18 cellular contexts compared by ENCODE assay signal in genomic region chr2:178908810-178909209, GRCh38.
"Had no signal": no experiment of that assay in that cellular context is flagged by ENCODE, and none has a peak within 500 bp of the region (broad histone marks: within the 10 kb centered on the region; RNA-seq: fewer than 3 reads in every experiment).

No MANE protein-coding gene starts in this region.

- H2AFZ ChIP-seq: neural progenitor cell had no signal

- H3K27ac ChIP-seq: breast epithelium, epithelial cell of prostate, neural progenitor cell, tibial artery had no signal

- H3K27me3 ChIP-seq: breast epithelium, neural progenitor cell, tibial artery had no signal

- H3K9me3 ChIP-seq: breast epithelium, tibial artery had no signal

- H3K4me2 ChIP-seq: neural progenitor cell had no signal

- H3K4me1 ChIP-seq: breast epithelium had no signal

- DNase-seq: activated CD4-positive, alpha-beta T cell treated with anti-CD3 and anti-CD28 coated beads, Interleukin-2, amount 50 U/mL, for 1 hour; activated naive CD4-positive, alpha-beta T cell treated with Interleukin-2 at 50 U/mL for 16 hours; activated T-cell treated with anti-CD3 and anti-CD28 coated beads for 4 hours; aorta; dermis blood vessel endothelial cell; effector memory CD8-positive, alpha-beta T cell; foreskin melanocyte; left colon; naive B cell; stimulated activated CD4-positive, alpha-beta T cell treated with anti-CD3 and anti-CD28 coated beads, Interleukin-15, amount 100 ng/mL, for 24 hours; stimulated activated CD4-positive, alpha-beta T cell treated with anti-CD3 and anti-CD28 coated beads, Interleukin-4, amount 100 ng/mL, for 1 hour; stimulated activated naive B cell treated with anti-CD40 and anti-IgM and Interleukin-4, amounts not matched to agents 10 μg/mL and 1 μg/mL and 100 μg/mL, for 72 hours; tibial artery had no signal

- H3K9ac ChIP-seq: neural progenitor cell had no signal

- ATAC-seq: activated CD4-positive, CD25-positive, alpha-beta regulatory T cell treated with anti-CD3 and anti-CD28 coated beads, Interleukin-2, amount 50 U/mL, for 24 hours; effector memory CD8-positive, alpha-beta T cell; left colon; stimulated activated naive B cell treated with anti-CD40 and anti-IgM and Interleukin-4, amounts not matched to agents 10 μg/mL and 1 μg/mL and 100 μg/mL, for 72 hours had no signal

- H3K4me3 ChIP-seq: breast epithelium, lung, neural progenitor cell, tibial artery had no signal

- H3K36me3 ChIP-seq: breast epithelium, neural progenitor cell, tibial artery had no signal
